8 cellular contexts compared by ENCODE assay signal in genomic region chr6:32837651-32838113, GRCh38. TPM values are rescaled to one million over a fixed set of nuclear protein-coding genes. Genes with fewer than 3 reads are reported as not detected.
DNase-seq lines count a peak whose midpoint lies in the region; ATAC-seq and TF ChIP-seq lines count a peak whose summit lies in the region.

No MANE protein-coding gene starts in this region.

- TF ChIP-seq CTCF in 22Rv1 (IDR thresholded peaks at IDR 0.05) (no peak), type B pancreatic cell (conservative IDR thresholded peaks at IDR 0.05) (no peak)

- WGBS in adipose tissue, 3 donors = 27 to 29% (median 28%) methylated on average over 12 of the region's 12 CpGs

- peak overlapping the region; percentile 94 for H3K4me3 Mint-ChIP-seq in type B pancreatic cell

- H3K9me3 Mint-ChIP-seq in type B pancreatic cell = no peaks in the 10 kb centered on the region

- H3K27me3 ChIP-seq in layer of hippocampus (ENCODE audit: control insufficient read depth, insufficient read depth, low read length) = no peaks in the 10 kb centered on the region

- peak overlapping the region; percentile 79 for H3K27ac ChIP-seq in 22Rv1
- H3K27ac ChIP-seq in adipose tissue (ENCODE audit: low read depth, low read length) = peak overlapping the region; percentile 93
- peak overlapping the region; percentile 95 for H3K27ac ChIP-seq in layer of hippocampus (ENCODE audit: low read depth, low read length)

- peak overlapping the region; percentile 27 for H3K27ac Mint-ChIP-seq in type B pancreatic cell

- H3K4me1 Mint-ChIP-seq in type B pancreatic cell (ENCODE audit: unreplicated experiment) = no peaks in the 10 kb centered on the region

- peaks cover 9% of the 10 kb centered on the region for H3K36me3 Mint-ChIP-seq in type B pancreatic cell

- no peak for ATAC-seq in HG03432 (IDR thresholded peaks at IDR 0.05; ENCODE audit: unreplicated experiment)

- peaks cover 27% of the 10 kb centered on the region for H3K27me3 Mint-ChIP-seq in type B pancreatic cell

- peak; percentile 22 for DNase-seq in HCEC 1CT
- no peak for DNase-seq in type B pancreatic cell (ENCODE audit: extremely low spot score, unreplicated experiment)
- DNase-seq in NCI-H2196 treated with DMSO at 0.1 percent for 48 hours (lab: John Stamatoyannopoulos, UW; ENCODE audit: unreplicated experiment) = no peak
- DNase-seq in activated gamma-delta T cell (lab: John Stamatoyannopoulos, UW) = no peak

RNA-seq across cellular contexts. Expression of gene TAP2, which starts 0.9 kb away (rescaled TPM):
- polyA plus RNA-seq in adipose tissue = 10 to 100 TPM in 2 of 3 donors, 1 to 10 TPM in 1; 8.3 to 29.4 (median 17.8) TPM
- total RNA-seq in type B pancreatic cell (ENCODE audit: low replicate concordance) = 22.0 and 49.7 TPM in 2 replicates

RNA-seq across cellular contexts. Expression of gene PSMB8, which starts 6.2 kb away (rescaled TPM):
- polyA plus RNA-seq in adipose tissue = 10 to 100 TPM; 43.8 to 93.3 (median 61.5) TPM
- 17.3 and 36.8 TPM in 2 replicates for total RNA-seq in type B pancreatic cell (ENCODE audit: low replicate concordance)

RNA-seq across cellular contexts. Expression of gene TAP1, which starts 15.8 kb away (rescaled TPM):
- polyA plus RNA-seq in adipose tissue = 10 to 100 TPM; 29.6 to 43.0 (median 34.0) TPM
- 16.7 and 38.4 TPM in 2 replicates for total RNA-seq in type B pancreatic cell (ENCODE audit: low replicate concordance)

RNA-seq across cellular contexts. Expression of gene PSMB9, which starts 16.3 kb away (rescaled TPM):
- polyA plus RNA-seq in adipose tissue = 10 to 100 TPM; 17.0 to 66.6 (median 53.4) TPM
- 5.7 and 16.9 TPM in 2 replicates for total RNA-seq in type B pancreatic cell (ENCODE audit: low replicate concordance)

RNA-seq across cellular contexts. Expression of gene HLA-DOB, which starts 20.9 kb away (rescaled TPM):
- polyA plus RNA-seq in adipose tissue = under 1 TPM in 2 of 3 donors, not detected in 1; 0.58 to 0.62 TPM
- 0.88 TPM in 1 of 2 replicates, not detected in the other for total RNA-seq in type B pancreatic cell (ENCODE audit: low replicate concordance)
